Comparison of ENCODE assay signal across 26 cellular contexts in the genomic region with DNA sequence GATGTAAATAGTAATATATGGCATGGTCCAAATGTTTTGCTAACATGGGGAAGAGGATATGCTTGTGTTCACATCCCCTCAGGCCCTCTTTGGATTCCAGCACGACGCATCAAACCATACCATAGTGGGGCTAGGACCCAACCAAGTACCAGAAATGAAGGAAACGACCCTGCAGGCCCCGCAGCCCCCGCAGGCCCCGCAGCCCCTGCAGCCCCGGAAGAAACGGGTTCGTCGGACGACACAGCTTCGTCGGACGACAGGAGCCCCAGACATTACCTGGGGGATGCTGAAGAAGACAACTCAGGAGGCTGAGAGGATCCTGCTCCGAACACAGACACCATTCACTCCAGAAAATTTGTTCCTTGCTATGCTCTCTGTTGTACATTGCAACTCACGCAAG.
"Had no signal": no experiment of that assay in that cellular context is flagged by ENCODE, and none has a peak within 500 bp of the region (broad histone marks: within the 10 kb centered on the region; RNA-seq: fewer than 3 reads in every experiment).

No MANE protein-coding gene starts in this region.

- DNase-seq: colonic mucosa; dermis blood vessel endothelial cell; effector memory CD4-positive, alpha-beta T cell; foreskin keratinocyte; heart left ventricle; kidney; naive thymus-derived CD8-positive, alpha-beta T cell; stimulated activated CD4-positive, alpha-beta T cell treated with anti-CD3 and anti-CD28 coated beads, Interleukin-12 subunit alpha, Interleukin-12 subunit beta, amount 100 ng/mL, for 4 hours; stimulated activated CD4-positive, alpha-beta T cell treated with anti-CD3 and anti-CD28 coated beads, Interleukin-1b, Interleukin-23, amount 100 ng/mL, for 48 hours; stimulated activated CD4-positive, alpha-beta T cell treated with anti-CD3 and anti-CD28 coated beads, Interleukin-4, amount 100 ng/mL, for 1 hour; stimulated activated CD8-positive, alpha-beta memory T cell treated with anti-CD3 and anti-CD28 coated beads, Interleukin-4, amount 100 ng/mL, for 48 hours; stimulated activated naive CD8-positive, alpha-beta T cell treated with anti-CD3 and anti-CD28 coated beads, Interleukin-15, Interleukin-2, amounts not matched to agents 100 U/mL and 50 U/mL, for 24 hours; substantia nigra; testis; tibial artery had no signal

- H2AFZ ChIP-seq: hepatocyte, parathyroid adenoma had no signal

- H3K9ac ChIP-seq: parathyroid adenoma had no signal

- H3K4me3 Mint-ChIP-seq: naive thymus-derived CD8-positive, alpha-beta T cell; type B pancreatic cell had no signal

- H3K27me3 Mint-ChIP-seq: naive thymus-derived CD8-positive, alpha-beta T cell; type B pancreatic cell had no signal

- H3K27ac Mint-ChIP-seq: naive thymus-derived CD8-positive, alpha-beta T cell had no signal

- ATAC-seq: foreskin keratinocyte; gastroesophageal sphincter; heart left ventricle; left lobe of liver; naive thymus-derived CD8-positive, alpha-beta T cell; sciatic nerve; stimulated activated naive CD8-positive, alpha-beta T cell treated with anti-CD3 and anti-CD28 coated beads, Interleukin-15, Interleukin-2, amounts not matched to agents 100 U/mL and 50 U/mL, for 24 hours had no signal

- H3K27ac ChIP-seq: colonic mucosa, esophagus muscularis mucosa, foreskin keratinocyte, gastroesophageal sphincter, heart left ventricle, parathyroid adenoma, prostate gland, right atrium auricular region, testis, tibial artery had no signal

- H3K9me3 ChIP-seq: colonic mucosa, esophagus muscularis mucosa, gastroesophageal sphincter, prostate gland, right atrium auricular region, testis, tibial artery had no signal

- H3K4me2 ChIP-seq: hepatocyte, smooth muscle cell had no signal

- H3K4me1 ChIP-seq: colonic mucosa, foreskin keratinocyte, gastroesophageal sphincter, parathyroid adenoma, prostate gland, testis had no signal

- H3K4me3 ChIP-seq: colonic mucosa, esophagus muscularis mucosa, gastroesophageal sphincter, heart left ventricle, hepatocyte, lung, prostate gland, right atrium auricular region, smooth muscle cell, testis, tibial artery had no signal

- H3K27me3 ChIP-seq: colonic mucosa, esophagus muscularis mucosa, foreskin keratinocyte, gastroesophageal sphincter, heart left ventricle, hepatocyte, right atrium auricular region, testis, tibial artery had no signal

- H3K36me3 ChIP-seq: colonic mucosa, prostate gland had no signal

- H3K79me2 ChIP-seq: hepatocyte, parathyroid adenoma had no signal
